In the genomic region with DNA sequence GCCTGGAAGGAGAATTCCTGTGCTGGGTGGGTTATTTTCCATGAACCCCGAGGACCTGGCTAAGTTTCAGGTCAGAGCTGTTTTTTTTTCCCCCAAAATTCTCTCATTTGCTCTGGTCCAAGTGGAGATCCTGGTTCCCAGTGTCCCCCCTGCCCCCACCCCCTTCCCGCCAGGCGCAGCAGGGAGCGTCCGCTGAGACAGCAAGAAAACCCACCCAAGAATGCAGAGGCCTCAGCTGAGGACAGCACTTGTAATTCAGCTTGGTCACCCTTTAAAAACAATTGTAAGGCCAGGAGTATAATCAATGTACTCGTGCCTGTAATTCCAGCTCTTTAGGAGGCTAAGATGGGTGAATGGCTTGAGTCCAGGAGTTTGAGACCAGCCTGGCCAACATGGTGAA, we compare ENCODE assay signal across 26 cellular contexts. TPM values are rescaled to one million over a fixed set of nuclear protein-coding genes. Genes with fewer than 3 reads are reported as not detected.
DNase-seq lines count a peak whose midpoint lies in the region; ATAC-seq, FAIRE-seq and TF ChIP-seq lines count a peak whose summit lies in the region.
"Had no signal": no experiment of that assay in that cellular context is flagged by ENCODE, and none has a peak within 500 bp of the region (broad histone marks: within the 10 kb centered on the region; RNA-seq: fewer than 3 reads in every experiment).

No MANE protein-coding gene starts in this region.

- H3K4me3 ChIP-seq in H1 (ENCODE audit: extremely low read depth in 1 of 4, insufficient read depth in 2 of 4, low read depth in 3 of 4, low read length in 4 of 4) (no peak overlapping the region), upper lobe of left lung (no peak overlapping the region)
- H3K4me3 ChIP-seq: K562, MG63, SK-N-MC had no signal

- H3K4me3 Mint-ChIP-seq in osteocyte (ENCODE audit: unreplicated experiment): no peak overlapping the region
- no peak overlapping the region for H3K4me3 Mint-ChIP-seq in activated T-helper 17 cell treated with anti-CD3 and anti-CD28 coated beads, Interleukin-2, amount 50 U/mL, for 72 hours
- H3K4me3 Mint-ChIP-seq: H9, HFFc6 had no signal

- no peak overlapping the region for H3K56ac ChIP-seq in H1 (replicated peaks; ENCODE audit: insufficient read length, low read depth, low read length)

- H3K4me2 ChIP-seq in H1 (ENCODE audit: insufficient read depth in 1 of 2, low read depth in 2 of 2, low read length in 2 of 2): no peak overlapping the region

- no peak overlapping the region for H3K23ac ChIP-seq in H1 (ENCODE audit: insufficient read length)

- H3K36me3 Mint-ChIP-seq in osteocyte (ENCODE audit: unreplicated experiment): no peaks in the 10 kb centered on the region
- no peaks in the 10 kb centered on the region for H3K36me3 Mint-ChIP-seq in activated T-helper 17 cell treated with anti-CD3 and anti-CD28 coated beads, Interleukin-2, amount 50 U/mL, for 72 hours (ENCODE audit: low read depth)
- H3K36me3 Mint-ChIP-seq: CD4-positive, CD25-positive, alpha-beta regulatory T cell had no signal

- no peak overlapping the region for H3K9ac ChIP-seq in H1 (replicated peaks in 1 of 4; ENCODE audit: extremely low read depth in 1 of 4, low read depth in 3 of 4, low read length in 3 of 4)

- H2BK20ac ChIP-seq in H1 (ENCODE audit: low read length): no peak overlapping the region

- H2BK5ac ChIP-seq in H1 (ENCODE audit: low read depth, low read length): no peak overlapping the region

- no peaks in the 10 kb centered on the region for H3K79me2 ChIP-seq in H1 (ENCODE audit: control insufficient read depth in 1 of 2, insufficient read depth in 2 of 2, low read length in 2 of 2)

- H2BK120ac ChIP-seq in H1 (replicated peaks; ENCODE audit: low read depth, low read length): no peak overlapping the region

- no peaks in the 10 kb centered on the region for H3K4me1 ChIP-seq in H1 (replicated peaks in 1 of 4; ENCODE audit: control insufficient read depth in 3 of 4, insufficient read depth in 4 of 4, low read length in 3 of 4)
- H3K4me1 ChIP-seq in upper lobe of left lung: peaks cover 5 to 22% (median 11%) of the 10 kb centered on the region in 4 donors
- H3K4me1 ChIP-seq: BE2C had no signal

- TF ChIP-seq POLR2A in H1 (IDR thresholded peaks at IDR 0.05; ENCODE audit: control extremely low read depth in 1 of 2, low read depth in 2 of 2, low read length in 2 of 2) (no peak), upper lobe of left lung (IDR thresholded peaks at IDR 0.05) (no peak)

- H3K27me3 ChIP-seq in H1 (replicated peaks in 1 of 4; ENCODE audit: control insufficient read depth in 3 of 4, extremely low read depth in 1 of 4, insufficient read depth in 3 of 4, low read length in 3 of 4) (no peaks in the 10 kb centered on the region), upper lobe of left lung (no peaks in the 10 kb centered on the region)
- H3K27me3 ChIP-seq: BE2C had no signal

- H3K23me2 ChIP-seq in H1 (ENCODE audit: low read depth, low read length): no peaks in the 10 kb centered on the region; the same call in 1 of the 2 replicates

- no peak overlapping the region for H3K4ac ChIP-seq in H1 (replicated peaks; ENCODE audit: insufficient read length, low read depth, low read length)

- no peaks in the 10 kb centered on the region for H3K9me3 ChIP-seq in H1 (ENCODE audit: insufficient read depth in 2 of 2, low read depth in 1 of 2, low read length in 1 of 2)
- no peaks in the 10 kb centered on the region for H3K9me3 ChIP-seq in upper lobe of left lung
- H3K9me3 ChIP-seq: BE2C, MG63 had no signal

- no peak for TF ChIP-seq EP300 in H1 (IDR thresholded peaks at IDR 0.05; ENCODE audit: borderline replicate concordance in 1 of 2, low read depth in 2 of 2, low read length in 2 of 2)
- TF ChIP-seq EP300 in upper lobe of left lung (IDR thresholded peaks at IDR 0.05): no peak

- TF ChIP-seq RAD21 in H1 (IDR thresholded peaks at IDR 0.05 in 1 of 2, conservative IDR thresholded peaks at IDR 0.05 in 1 of 2; ENCODE audit: low read depth in 2 of 2, low read length in 2 of 2): no peak

- peaks cover 32% of the 10 kb centered on the region for H3K4me1 Mint-ChIP-seq in osteocyte (ENCODE audit: unreplicated experiment)
- peaks cover 4% of the 10 kb centered on the region for H3K4me1 Mint-ChIP-seq in activated T-helper 17 cell treated with anti-CD3 and anti-CD28 coated beads, Interleukin-2, amount 50 U/mL, for 72 hours

- H3K36me3 ChIP-seq in H1 (ENCODE audit: control insufficient read depth in 2 of 4, insufficient read depth in 4 of 4, low read length in 3 of 4): no peaks in the 10 kb centered on the region
- H3K36me3 ChIP-seq in upper lobe of left lung: no peaks in the 10 kb centered on the region
- H3K36me3 ChIP-seq: BE2C, MG63 had no signal

- H2AK5ac ChIP-seq in H1 (ENCODE audit: low read depth, low read length): no peak overlapping the region

- DNase-seq in RWPE1 (ENCODE audit: low spot score): no peak
- no peak for DNase-seq in H1 (ENCODE audit: low read depth in 1 of 2, low spot score in 2 of 2)
- no peak for DNase-seq in osteocyte (ENCODE audit: extremely low spot score, unreplicated experiment)
- no peak for DNase-seq in upper lobe of left lung
- DNase-seq in DMS53 treated with DMSO at 0.1 percent for 48 hours (lab: John Stamatoyannopoulos, UW; ENCODE audit: unreplicated experiment): no peak
- no peak for DNase-seq in ureter (ENCODE audit: low spot score)
- DNase-seq: BE2C; CD4-positive, CD25-positive, alpha-beta regulatory T cell; COR-L47; DMS79 treated with DMSO at 0.1 percent for 48 hours; H9; HFFc6; MG63; NCI-H1417; NCI-H1694 treated with DMSO at 0.1 percent for 48 hours; NCI-H2081 treated with DMSO at 0.1 percent for 48 hours; NCI-H446; NCI-H526; PC-3; RPMI8226; SHP77 treated with DMSO at 0.1 percent for 48 hours had no signal

- no peak overlapping the region for H2BK15ac ChIP-seq in H1 (ENCODE audit: low read length)

- ATAC-seq in upper lobe of left lung (ENCODE audit: low FRiP score in 2 of 2): no peak
- no peak for ATAC-seq in activated T-helper 17 cell treated with anti-CD3 and anti-CD28 coated beads, Interleukin-2, amount 50 U/mL, for 72 hours (replicated peaks)
- ATAC-seq: K562, PC-3 had no signal

- no peaks in the 10 kb centered on the region for H3K79me1 ChIP-seq in H1 (ENCODE audit: low read depth, low read length)

- TF ChIP-seq CTCF in RWPE1 (conservative IDR thresholded peaks at IDR 0.05; ENCODE audit: low read depth) (no peak), H1 (IDR thresholded peaks at IDR 0.05; ENCODE audit: control extremely low read depth in 1 of 3, insufficient read depth in 1 of 3, low read depth in 1 of 3, low read length in 3 of 3) (no peak), osteocyte (IDR thresholded peaks at IDR 0.05) (no peak), upper lobe of left lung (IDR thresholded peaks at IDR 0.05) (no peak)

- WGBS in H1 (ENCODE audit: extremely low coverage in 1 of 2, insufficient coverage in 1 of 2, insufficient read length in 1 of 2, insufficient replicate concordance in 2 of 2, low coverage in 1 of 2, low lambda C conversion rate in 2 of 2, missing lambda C conversion rate in 1 of 2), 2 experiments: 84% methylated on average over 6 of the region's 6 CpGs; no CpG with 5 or more reads in 1 of the 2 experiments
- 61 to 75% methylated on average over 6 of the region's 6 CpGs for WGBS in upper lobe of left lung, 2 donors

- peak overlapping the region; percentile 30 for H4K91ac ChIP-seq in H1 (replicated peaks; ENCODE audit: insufficient read length, low read length)

- H3K9me3 Mint-ChIP-seq in osteocyte (ENCODE audit: unreplicated experiment): no peaks in the 10 kb centered on the region
- H3K9me3 Mint-ChIP-seq in activated T-helper 17 cell treated with anti-CD3 and anti-CD28 coated beads, Interleukin-2, amount 50 U/mL, for 72 hours: no peaks in the 10 kb centered on the region
- H3K9me3 Mint-ChIP-seq: HFFc6 had no signal

- no peak for FAIRE-seq in H1 (lab: Jason Lieb, UNC)
- FAIRE-seq: K562 had no signal

- H4K8ac ChIP-seq in H1 (ENCODE audit: extremely low read depth, insufficient read depth, low read length): no peak overlapping the region

- no peak overlapping the region for H2BK12ac ChIP-seq in H1 (ENCODE audit: low read depth, low read length)

- H3K27ac ChIP-seq in RWPE1 (peak overlapping the region; percentile 41), H1 (ENCODE audit: low read depth, low read length) (no peak overlapping the region), upper lobe of left lung (peak overlapping the region in 3 of 4 donors; percentile 10 to 70 (median 45))
- H3K27ac ChIP-seq: SK-N-MC had no signal

- no peak overlapping the region for H2AFZ ChIP-seq in H1 (ENCODE audit: low read length)

- H3K27me3 Mint-ChIP-seq in osteocyte (ENCODE audit: unreplicated experiment): peaks cover 2% of the 10 kb centered on the region
- peaks cover 16% of the 10 kb centered on the region for H3K27me3 Mint-ChIP-seq in activated T-helper 17 cell treated with anti-CD3 and anti-CD28 coated beads, Interleukin-2, amount 50 U/mL, for 72 hours

- H3K18ac ChIP-seq in H1 (ENCODE audit: extremely low read depth, low read length): no peak overlapping the region

- peak overlapping the region; percentile 72 for H3K27ac Mint-ChIP-seq in osteocyte (ENCODE audit: unreplicated experiment)
- H3K27ac Mint-ChIP-seq in activated T-helper 17 cell treated with anti-CD3 and anti-CD28 coated beads, Interleukin-2, amount 50 U/mL, for 72 hours: no peak overlapping the region
- H3K27ac Mint-ChIP-seq: H9, HFFc6 had no signal

- H4K20me1 ChIP-seq in H1 (replicated peaks in 1 of 2; ENCODE audit: control insufficient read depth in 1 of 2, insufficient read depth in 2 of 2, low read length in 2 of 2): no peaks in the 10 kb centered on the region

- H3K14ac ChIP-seq in H1 (ENCODE audit: insufficient read length): no peak overlapping the region

- POLR2A ChIA-PET in RWPE1 (lab: Yijun Ruan, JAX; ENCODE audit: low non-redundant PET) (no interaction called here), H1 (lab: Charles Lee; ENCODE audit: partially characterized antibody) (interaction anchor here (0.7 kb wide), 1 partner anchor 91 kb away, joined by 3 read pairs; no protein-coding TSS in a partner anchor)

- H4K5ac ChIP-seq in H1 (ENCODE audit: insufficient read length, low read depth, low read length): no peak overlapping the region

- CTCF ChIA-PET in RWPE1 (lab: Yijun Ruan, JAX): interaction anchor here (0.6 kb wide), 1 partner anchor 345 kb away, joined by 3 read pairs; no protein-coding TSS in a partner anchor
- CTCF ChIA-PET in H1 (lab: Charles Lee; ENCODE audit: partially characterized antibody): interaction anchor here (0.6 to 1.0 kb wide), 3 partner anchors 10 to 25 kb away, joined by 3 to 4 read pairs (median 3); no protein-coding TSS in a partner anchor

RNA-seq across cellular contexts. Expression of a gene that starts 11.4 kb away (rescaled TPM):
- not detected in 2 replicates for total RNA-seq in H1 (2021; fragmentation: NEBNext Ultra II Directional; extraction: Animal tissue kit (Norgen Biotek cat#: 25700))
- polyA plus RNA-seq in H1 (2011; rRNA removed): not detected in 2 replicates
- not detected for polyA plus RNA-seq in H1 (2011; cell fraction: cytosol; rRNA removed)
- polyA plus RNA-seq in H1 (2011; cell fraction: nucleus; rRNA removed): not detected
- not detected in 4 replicates for polyA plus RNA-seq in H1 (2012, experiment 1 of 2)
- polyA plus RNA-seq in H1 (2012, experiment 2 of 2): not detected
- polyA plus RNA-seq in H1 (2013, experiment 1 of 2): not detected
- not detected for polyA plus RNA-seq in H1 (2013, experiment 2 of 2)
- polyA minus RNA-seq in H1 (2011; rRNA and poly(A)+ RNA removed): not detected in 2 replicates
- polyA minus RNA-seq in H1 (2011; cell fraction: cytosol; rRNA and poly(A)+ RNA removed): not detected
- not detected for polyA minus RNA-seq in H1 (2011; cell fraction: nucleus; rRNA and poly(A)+ RNA removed)
- total RNA-seq in osteocyte: not detected in 2 replicates
- not detected for total RNA-seq in upper lobe of left lung
- total RNA-seq in activated T-helper 17 cell treated with anti-CD3 and anti-CD28 coated beads, Interleukin-2, amount 50 U/mL, for 72 hours: not detected
- not detected for total RNA-seq in ureter
- total RNA-seq: A673; CD4-positive, CD25-positive, alpha-beta regulatory T cell; H9; HFFc6; K562; LHCN-M2; PC-3 had no signal
- polyA plus RNA-seq: CD4-positive, CD25-positive, alpha-beta regulatory T cell; K562 had no signal

RNA-seq across cellular contexts. Expression of a gene that starts 22.2 kb away (rescaled TPM):
- total RNA-seq in H1 (2021; fragmentation: NEBNext Ultra II Directional; extraction: Animal tissue kit (Norgen Biotek cat#: 25700)): 44.1 and 54.7 TPM in 2 replicates
- 25.5 and 48.4 TPM in 2 replicates for polyA plus RNA-seq in H1 (2011; rRNA removed)
- polyA plus RNA-seq in H1 (2011; cell fraction: cytosol; rRNA removed): 22.9 TPM
- polyA plus RNA-seq in H1 (2011; cell fraction: nucleus; rRNA removed): 158 TPM
- 35.9 to 53.2 TPM (median 46.3 TPM) in 4 replicates for polyA plus RNA-seq in H1 (2012, experiment 1 of 2)
- 26.9 TPM for polyA plus RNA-seq in H1 (2012, experiment 2 of 2)
- 23.1 TPM for polyA plus RNA-seq in H1 (2013, experiment 1 of 2)
- 22.6 TPM for polyA plus RNA-seq in H1 (2013, experiment 2 of 2)
- polyA minus RNA-seq in H1 (2011; rRNA and poly(A)+ RNA removed): 18.2 and 21.0 TPM in 2 replicates
- 30.6 TPM for polyA minus RNA-seq in H1 (2011; cell fraction: cytosol; rRNA and poly(A)+ RNA removed)
- polyA minus RNA-seq in H1 (2011; cell fraction: nucleus; rRNA and poly(A)+ RNA removed): 42.2 TPM
- 81.7 and 86.9 TPM in 2 replicates for total RNA-seq in osteocyte
- total RNA-seq in upper lobe of left lung: 100 to 1,000 TPM in 3 of 6 donors, 10 to 100 TPM in 3; 34.5 to 203 (median 116) TPM
- 1 to 10 TPM; 4.5 to 6.4 TPM for total RNA-seq in activated T-helper 17 cell treated with anti-CD3 and anti-CD28 coated beads, Interleukin-2, amount 50 U/mL, for 72 hours
- total RNA-seq in ureter: 125 TPM

RNA-seq across cellular contexts. Expression of a gene that starts 45.1 kb away (rescaled TPM):
- total RNA-seq in H1 (2021; fragmentation: NEBNext Ultra II Directional; extraction: Animal tissue kit (Norgen Biotek cat#: 25700)): not detected in 2 replicates
- polyA plus RNA-seq in H1 (2011; rRNA removed): not detected in 2 replicates
- polyA plus RNA-seq in H1 (2011; cell fraction: cytosol; rRNA removed): not detected
- not detected for polyA plus RNA-seq in H1 (2011; cell fraction: nucleus; rRNA removed)
- not detected in 4 replicates for polyA plus RNA-seq in H1 (2012, experiment 1 of 2)
- not detected for polyA plus RNA-seq in H1 (2012, experiment 2 of 2)
- polyA plus RNA-seq in H1 (2013, experiment 1 of 2): not detected
- not detected for polyA plus RNA-seq in H1 (2013, experiment 2 of 2)
- not detected in 2 replicates for polyA minus RNA-seq in H1 (2011; rRNA and poly(A)+ RNA removed)
- polyA minus RNA-seq in H1 (2011; cell fraction: cytosol; rRNA and poly(A)+ RNA removed): not detected
- polyA minus RNA-seq in H1 (2011; cell fraction: nucleus; rRNA and poly(A)+ RNA removed): not detected
- total RNA-seq in osteocyte: not detected in 2 replicates
- 1 to 10 TPM in 1 of 6 donors, not detected in 5; 5.2 TPM for total RNA-seq in upper lobe of left lung
- not detected for total RNA-seq in activated T-helper 17 cell treated with anti-CD3 and anti-CD28 coated beads, Interleukin-2, amount 50 U/mL, for 72 hours
- not detected for total RNA-seq in ureter
- total RNA-seq: A673; CD4-positive, CD25-positive, alpha-beta regulatory T cell; H9; HFFc6; K562; LHCN-M2; PC-3 had no signal
- polyA plus RNA-seq: CD4-positive, CD25-positive, alpha-beta regulatory T cell; K562 had no signal

RNA-seq across cellular contexts. Expression of a gene that starts 54.9 kb away (rescaled TPM):
- total RNA-seq in H1 (2021; fragmentation: NEBNext Ultra II Directional; extraction: Animal tissue kit (Norgen Biotek cat#: 25700)): 23.8 and 24.4 TPM in 2 replicates
- 17.8 and 23.3 TPM in 2 replicates for polyA plus RNA-seq in H1 (2011; rRNA removed)
- 21.0 TPM for polyA plus RNA-seq in H1 (2011; cell fraction: cytosol; rRNA removed)
- 18.3 TPM for polyA plus RNA-seq in H1 (2011; cell fraction: nucleus; rRNA removed)
- polyA plus RNA-seq in H1 (2012, experiment 1 of 2): 7.8 to 9.9 TPM (median 8.2 TPM) in 4 replicates
- 5.7 TPM for polyA plus RNA-seq in H1 (2012, experiment 2 of 2)
- 8.5 TPM for polyA plus RNA-seq in H1 (2013, experiment 1 of 2)
- 8.8 TPM for polyA plus RNA-seq in H1 (2013, experiment 2 of 2)
- polyA minus RNA-seq in H1 (2011; rRNA and poly(A)+ RNA removed): 108 and 115 TPM in 2 replicates
- 24.9 TPM for polyA minus RNA-seq in H1 (2011; cell fraction: cytosol; rRNA and poly(A)+ RNA removed)
- polyA minus RNA-seq in H1 (2011; cell fraction: nucleus; rRNA and poly(A)+ RNA removed): 17.5 TPM
- total RNA-seq in osteocyte: 2.6 and 4.3 TPM in 2 replicates
- 10 to 100 TPM; 22.6 to 59.2 (median 30.7) TPM for total RNA-seq in upper lobe of left lung
- 10 to 100 TPM in 1 of 2 donors, 1 to 10 TPM in 1; 9.7 to 13.4 TPM for total RNA-seq in activated T-helper 17 cell treated with anti-CD3 and anti-CD28 coated beads, Interleukin-2, amount 50 U/mL, for 72 hours
- total RNA-seq in ureter: 58.1 TPM
